21 cellular contexts compared by ENCODE assay signal in genomic region chr1:81304187-81304586, GRCh38.
A peak's percentile ranks its signal among the peaks of the same experiment; 100 is the strongest.
DNase-seq lines count a peak whose midpoint lies in the region; ATAC-seq, FAIRE-seq and TF ChIP-seq lines count a peak whose summit lies in the region.
"Had no signal": no experiment of that assay in that cellular context is flagged by ENCODE, and none has a peak within 500 bp of the region (broad histone marks: within the 10 kb centered on the region; RNA-seq: fewer than 3 reads in every experiment).

No MANE protein-coding gene starts in this region.

- no peaks in the 10 kb centered on the region for H3K36me3 ChIP-seq in breast epithelium
- H3K36me3 ChIP-seq: sigmoid colon, vagina had no signal

- no peaks in the 10 kb centered on the region for H3K4me1 ChIP-seq in breast epithelium
- H3K4me1 ChIP-seq: vagina had no signal

- H3K9me3 ChIP-seq in breast epithelium, result no peaks in the 10 kb centered on the region
- H3K9me3 ChIP-seq: sigmoid colon, vagina had no signal

- H3K27me3 Mint-ChIP-seq in MCF 10A (ENCODE audit: insufficient read depth, unreplicated experiment), result no peaks in the 10 kb centered on the region
- H3K27me3 Mint-ChIP-seq: activated naive CD8-positive, alpha-beta T cell had no signal

- DNase-seq in MCF 10A (ENCODE audit: unreplicated experiment) (peak; percentile 66), breast epithelium (ENCODE audit: low spot score in 2 of 2) (no peak), fibroblast of pulmonary artery (ENCODE audit: low read depth) (peak; percentile 52), urothelium cell line (ENCODE audit: low spot score) (peak; percentile 54), activated gamma-delta T cell treated with Interleukin-2 at 50 U/mL for 16 hours (no peak), NCI-H524 treated with DMSO at 0.1 percent for 48 hours (lab: John Stamatoyannopoulos, UW) (no peak), DMS79 (lab: John Stamatoyannopoulos, UW) (no peak)
- DNase-seq: activated CD4-positive, alpha-beta T cell treated with anti-CD3 and anti-CD28 coated beads for 36 hours; Calu3; erythroblast; NCI-H1694 treated with DMSO at 0.1 percent for 48 hours; NCI-H510A treated with DMSO at 0.1 percent for 48 hours; sigmoid colon; stimulated activated naive CD4-positive, alpha-beta T cell had no signal

- H3K9me3 Mint-ChIP-seq in MCF 10A (ENCODE audit: unreplicated experiment), result no peaks in the 10 kb centered on the region
- H3K9me3 Mint-ChIP-seq: neural crest cell; T-helper 1 cell treated with Interleukin-12 subunit alpha and Interleukin-12 subunit beta and Interleukin-4 antibody, amounts not matched to agents 30 μg/mL and 1 μg/mL, for 36 hours had no signal

- BruUV-seq in MCF 10A (replicated peaks; lab: Mats Ljungman, UMichigan), result no TSS peak

- H3K27ac ChIP-seq in breast epithelium, result no peak overlapping the region
- H3K27ac ChIP-seq: sigmoid colon, vagina had no signal

- POLR2A ChIA-PET in MCF 10A (lab: Yijun Ruan, JAX), result interaction anchor here (1.3 kb wide), 1 partner anchor 14 kb away, joined by 3 read pairs; no protein-coding TSS in a partner anchor

- H3K27me3 ChIP-seq in breast epithelium, result no peaks in the 10 kb centered on the region
- H3K27me3 ChIP-seq: sigmoid colon, vagina had no signal

- CTCF ChIA-PET in MCF 10A (lab: Yijun Ruan, JAX), result no interaction called here

- H3K4me3 Mint-ChIP-seq in MCF 10A (ENCODE audit: unreplicated experiment), result no peak overlapping the region
- H3K4me3 Mint-ChIP-seq: activated CD4-positive, alpha-beta T cell treated with anti-CD3 and anti-CD28 coated beads for 36 hours; activated naive CD8-positive, alpha-beta T cell; T-helper 1 cell treated with Interleukin-12 subunit alpha and Interleukin-12 subunit beta and Interleukin-4 antibody, amounts not matched to agents 30 μg/mL and 1 μg/mL, for 36 hours had no signal

- intact Hi-C loops in MCF 10A (cut with micrococcal nuclease), result loop anchor here (10.0 kb wide), 1 partner anchor 1089 kb away; no protein-coding TSS in a partner anchor
- intact Hi-C loops in breast epithelium (cut with DNase I; ENCODE audit: low total_unique reads), result no loop called here

- ATAC-seq in SK-N-SH treated with all-trans-retinoic acid at 6 μM for 48 hours, result peak; percentile 58
- ATAC-seq: activated CD4-positive, alpha-beta T cell treated with anti-CD3 and anti-CD28 coated beads for 36 hours had no signal

- H3K4me3 ChIP-seq in breast epithelium, result no peak overlapping the region
- no peak overlapping the region for H3K4me3 ChIP-seq in fibroblast of pulmonary artery (replicated peaks; ENCODE audit: low read depth, low read length)
- H3K4me3 ChIP-seq: sigmoid colon, vagina had no signal

- peaks cover 21% of the 10 kb centered on the region for H3K4me1 Mint-ChIP-seq in MCF 10A (ENCODE audit: insufficient read depth, unreplicated experiment)
- H3K4me1 Mint-ChIP-seq: activated CD4-positive, alpha-beta T cell treated with anti-CD3 and anti-CD28 coated beads for 36 hours had no signal

- TF ChIP-seq CTCF in MCF 10A (IDR thresholded peaks at IDR 0.05; ENCODE audit: unreplicated experiment) (no peak), breast epithelium (IDR thresholded peaks at IDR 0.05) (no peak), fibroblast of pulmonary artery (IDR thresholded peaks at IDR 0.05; ENCODE audit: low read length, missing control alignments) (no peak)

- no peak overlapping the region for H3K27ac Mint-ChIP-seq in MCF 10A (ENCODE audit: low read depth, unreplicated experiment)
- H3K27ac Mint-ChIP-seq: activated CD4-positive, alpha-beta T cell treated with anti-CD3 and anti-CD28 coated beads for 36 hours; activated naive CD8-positive, alpha-beta T cell; T-helper 1 cell treated with Interleukin-12 subunit alpha and Interleukin-12 subunit beta and Interleukin-4 antibody, amounts not matched to agents 30 μg/mL and 1 μg/mL, for 36 hours had no signal

- FAIRE-seq in urothelium cell line (lab: Jason Lieb, UNC), result no peak
- FAIRE-seq: A204.1, colon had no signal

- TF ChIP-seq POLR2A in breast epithelium (IDR thresholded peaks at IDR 0.05), result no peak

- no peaks in the 10 kb centered on the region for H3K36me3 Mint-ChIP-seq in MCF 10A (ENCODE audit: insufficient read depth, unreplicated experiment)
- H3K36me3 Mint-ChIP-seq: activated naive CD8-positive, alpha-beta T cell had no signal

TF ChIP-seq in SK-N-SH treated with all-trans-retinoic acid at 6 μM for 48 hours, 23 proteins besides CTCF, POLR2A, EP300 and RAD21:
- peak; percentile 83 for TF ChIP-seq ISL1 (CRISPR knock-in tag; IDR thresholded peaks at IDR 0.05)
- peak; percentile 65; the same call in 1 of the 2 replicates for TF ChIP-seq CREB5 (CRISPR knock-in tag; IDR thresholded peaks at IDR 0.05; ENCODE audit: low read depth)
- TF ChIP-seq ESRRG (CRISPR knock-in tag; IDR thresholded peaks at IDR 0.05), result no peak
- TF ChIP-seq TSHZ2 (CRISPR knock-in tag; IDR thresholded peaks at IDR 0.05), result 0 out of 2 replicates have a peak, but pooled peaks have one; percentile 18
- TF ChIP-seq ZC3H10 (CRISPR knock-in tag; IDR thresholded peaks at IDR 0.05), result 0 out of 2 replicates have a peak, but pooled peaks have one; percentile 57
- TF ChIP-seq TCF4 (CRISPR knock-in tag; IDR thresholded peaks at IDR 0.05; ENCODE audit: borderline replicate concordance), result peak; percentile 31; the same call in 1 of the 2 replicates
- TF ChIP-seq GLIS3 (CRISPR knock-in tag; IDR thresholded peaks at IDR 0.05), result no peak

Comparison
In these comparisons a context has a peak if more than half of its experiments do, and no peak if none do; other contexts are left out.
1. DNase-seq: peak in MCF 10A (single experiment), fibroblast of pulmonary artery (single experiment) and urothelium cell line (single experiment); none in breast epithelium (0 of 2), activated gamma-delta T cell treated with Interleukin-2 at 50 U/mL for 16 hours (single experiment), NCI-H524 treated with DMSO at 0.1 percent for 48 hours (single experiment) and DMS79 (single experiment).